In the genomic region with DNA sequence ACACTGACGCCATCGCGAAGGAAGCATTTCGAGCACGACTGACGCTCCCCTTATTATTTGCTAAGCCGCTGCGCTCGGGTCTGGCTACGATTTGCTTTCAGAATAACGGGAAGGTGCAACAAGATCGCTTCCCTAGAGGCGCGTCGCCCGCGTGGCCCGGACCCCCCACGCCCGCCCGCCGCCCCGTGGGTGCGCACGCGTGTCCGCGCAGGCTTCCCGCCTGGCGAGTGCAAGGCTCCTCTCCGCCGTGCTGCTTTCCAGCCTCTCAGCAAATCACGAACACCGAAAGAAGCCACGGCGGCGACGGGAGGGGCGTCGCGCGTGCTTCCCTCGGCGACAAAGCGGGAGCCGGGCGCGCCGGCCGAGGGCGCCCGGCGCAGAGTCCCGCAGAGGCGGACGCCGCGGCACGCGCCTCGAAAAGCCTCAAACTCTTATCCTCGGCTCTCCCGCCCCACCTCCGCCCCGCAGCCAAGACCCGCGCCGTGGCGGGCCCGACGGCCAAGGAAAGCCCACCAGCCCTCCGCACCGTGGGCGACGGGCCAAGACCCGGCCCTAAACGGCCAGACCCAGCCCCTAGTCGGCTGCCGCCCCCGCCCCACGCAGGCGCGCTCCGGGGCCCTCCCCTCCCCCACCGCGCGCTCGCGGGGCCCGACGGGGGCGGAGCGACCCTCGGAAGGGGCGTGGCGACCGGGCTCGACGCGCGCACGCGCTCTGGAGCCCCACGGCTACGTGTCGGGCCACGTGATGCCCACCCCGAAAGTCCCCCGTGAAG, we compare ENCODE assay signal across 8 cellular contexts. TPM values are rescaled to one million over a fixed set of nuclear protein-coding genes. Genes with fewer than 3 reads are reported as not detected.
DNase-seq lines count a peak whose midpoint lies in the region; ATAC-seq, FAIRE-seq and TF ChIP-seq lines count a peak whose summit lies in the region.

No MANE protein-coding gene starts in this region.

- H3K27me3 Mint-ChIP-seq in dendritic cell treated with granulocyte-macrophage colony-stimulating factor and Interleukin-4, amounts not matched to agents 40 ng/mL and 50 ng/mL, for 4 days: no peaks in the 10 kb centered on the region

- TF ChIP-seq POLR2A in HepG2 (IDR thresholded peaks at IDR 0.05; ENCODE audit: insufficient read depth in 1 of 2, low read depth in 2 of 2, low read length in 2 of 2): peak; percentile 84 to 89

- H3K4me2 ChIP-seq in HepG2 (ENCODE audit: low read depth, low read length): peak overlapping the region; percentile 69

- peak overlapping the region; percentile 94 for H3K9ac ChIP-seq in HepG2 (ENCODE audit: insufficient read depth, low read depth, low read length)

- intact Hi-C loops in dendritic cell treated with granulocyte-macrophage colony-stimulating factor and Interleukin-4, amounts not matched to agents 40 ng/mL and 50 ng/mL, for 4 days (cut with micrococcal nuclease): loop anchor here (1.0 to 2.0 kb wide), 3 partner anchors 8 to 59 kb away; no protein-coding TSS in a partner anchor
- intact Hi-C loops in HepG2 (cut with micrococcal nuclease; ENCODE audit: unreplicated experiment): loop anchor here (10.0 kb wide), 1 partner anchor 689 kb away; a partner anchor contains a TSS

- H3K9me3 ChIP-seq in HepG2 (ENCODE audit: low read length): no peaks in the 10 kb centered on the region

- peaks cover 16% of the 10 kb centered on the region for H4K20me1 ChIP-seq in HepG2 (ENCODE audit: insufficient read depth, low read length)

- peaks cover 40% of the 10 kb centered on the region for H3K36me3 Mint-ChIP-seq in dendritic cell treated with granulocyte-macrophage colony-stimulating factor and Interleukin-4, amounts not matched to agents 40 ng/mL and 50 ng/mL, for 4 days (ENCODE audit: low read depth)

- peaks cover 45% of the 10 kb centered on the region for H3K79me2 ChIP-seq in HepG2 (ENCODE audit: insufficient read depth, low read length)

- peak; percentile 46 for ATAC-seq in GM18511 (IDR thresholded peaks at IDR 0.05; ENCODE audit: unreplicated experiment)
- ATAC-seq in HG02973 (IDR thresholded peaks at IDR 0.05; ENCODE audit: unreplicated experiment): peak; percentile 40
- peak; percentile 63 for ATAC-seq in HepG2

- DNase-seq in ACHN: peak; percentile 81
- peak; percentile 84 for DNase-seq in NCI-H2171 treated with DMSO at 0.1 percent for 48 hours (lab: John Stamatoyannopoulos, UW)
- peak; percentile 84 to 86 for DNase-seq in activated CD4-positive, alpha-beta T cell treated with anti-CD3 and anti-CD28 coated beads, Interleukin-2, amount 50 U/mL, for 4 hours
- peak; percentile 88 for DNase-seq in HepG2 (ENCODE audit: low spot score)
- peak; percentile 87 for DNase-seq in stimulated activated CD4-positive, alpha-beta T cell treated with anti-CD3 and anti-CD28 coated beads, Interleukin-2, amount 100 ng/mL, for 4 hours (ENCODE audit: low read depth)

- in situ Hi-C loops in ACHN (cut with HindIII; ENCODE audit: low pct_ligation_motif_present, low pct_unique_long_range_greater_than_20kb, low sequenced_read_pairs): no loop called here
- in situ Hi-C loops in HepG2 (cut with HindIII; ENCODE audit: extremely low pct_ligation_motif_present, low pct_unique_long_range_greater_than_20kb): loop anchor here (25.0 kb wide), 1 partner anchor 699 kb away; no protein-coding TSS in a partner anchor

- no peaks in the 10 kb centered on the region for H3K9me3 Mint-ChIP-seq in dendritic cell treated with granulocyte-macrophage colony-stimulating factor and Interleukin-4, amounts not matched to agents 40 ng/mL and 50 ng/mL, for 4 days

- H3K27me3 ChIP-seq in HepG2 (ENCODE audit: control insufficient read depth in 1 of 2, insufficient read depth in 2 of 2, low read length in 2 of 2): no peaks in the 10 kb centered on the region; a peak in 1 of 5 replicates

- POLR2A ChIA-PET in HepG2 (lab: Yijun Ruan, JAX): no interaction called here

- BruUV-seq in HepG2 (replicated peaks; lab: Mats Ljungman, UMichigan): no TSS peak

- peaks cover 22% of the 10 kb centered on the region for H3K4me1 Mint-ChIP-seq in dendritic cell treated with granulocyte-macrophage colony-stimulating factor and Interleukin-4, amounts not matched to agents 40 ng/mL and 50 ng/mL, for 4 days (ENCODE audit: low read depth)

- H3K4me3 Mint-ChIP-seq in dendritic cell treated with granulocyte-macrophage colony-stimulating factor and Interleukin-4, amounts not matched to agents 40 ng/mL and 50 ng/mL, for 4 days: peak overlapping the region; percentile 81

- no peak for FAIRE-seq in HepG2 (lab: Jason Lieb, UNC)

- TF ChIP-seq RAD21 in HepG2 (CRISPR knock-in tag; IDR thresholded peaks at IDR 0.05): peak; percentile 76

- peak overlapping the region; percentile 89 for H3K27ac Mint-ChIP-seq in dendritic cell treated with granulocyte-macrophage colony-stimulating factor and Interleukin-4, amounts not matched to agents 40 ng/mL and 50 ng/mL, for 4 days

- CTCF ChIA-PET in HepG2 (lab: Yijun Ruan, JAX; ENCODE audit: low intra/inter-chr PET ratio, low total read pairs): no interaction called here

- H2AFZ ChIP-seq in HepG2 (ENCODE audit: low read length): no peak overlapping the region

- TF ChIP-seq EP300 in HepG2 (IDR thresholded peaks at IDR 0.05; ENCODE audit: low read depth in 2 of 2, low read length in 2 of 2) (peak; percentile 22 to 45; a peak in 2 of 4 replicates), HepG2 (CRISPR knock-in tag; IDR thresholded peaks at IDR 0.05; ENCODE audit: borderline replicate concordance) (peak; percentile 45; the same call in 1 of the 2 replicates)

- H3K4me3 ChIP-seq in HepG2 (replicated peaks in 1 of 3; ENCODE audit: insufficient read depth in 1 of 3, low read depth in 2 of 3, low read length in 3 of 3): peak overlapping the region; percentile 75 to 97 (median 87)

- 0% methylated on average over 12 of the region's 109 CpGs for WGBS in HepG2 (ENCODE audit: low lambda C conversion rate)

- no peak for TF ChIP-seq CTCF in HepG2 (CRISPR knock-in tag; IDR thresholded peaks at IDR 0.05)

- H3K4me1 ChIP-seq in HepG2 (ENCODE audit: insufficient read depth, low read length): peaks cover 53% of the 10 kb centered on the region

- peak overlapping the region; percentile 98 for H3K27ac ChIP-seq in HepG2 (ENCODE audit: extremely low read length, insufficient read depth, low read length)

- no peaks in the 10 kb centered on the region for H3K36me3 ChIP-seq in HepG2 (replicated peaks in 1 of 2; ENCODE audit: control insufficient read depth in 1 of 2, insufficient read depth in 2 of 2, low read length in 2 of 2)

TF ChIP-seq in HepG2, 621 proteins besides CTCF, POLR2A, EP300 and RAD21 (continues in another document):
- TF ChIP-seq CBX1 (IDR thresholded peaks at IDR 0.05; ENCODE audit: low read depth): peak; percentile 31
- 0 out of 2 replicates have a peak, but pooled peaks have one; percentile 47 for TF ChIP-seq FOXJ3 (CRISPR knock-in tag; IDR thresholded peaks at IDR 0.05; ENCODE audit: borderline replicate concordance)
- TF ChIP-seq FOSL2 (CRISPR knock-in tag; IDR thresholded peaks at IDR 0.05): 0 out of 2 replicates have a peak, but pooled peaks have one; percentile 14
- no peak for TF ChIP-seq SMARCC2 (IDR thresholded peaks at IDR 0.05)
- no peak for TF ChIP-seq ZFAT (CRISPR knock-in tag; conservative IDR thresholded peaks at IDR 0.05)
- TF ChIP-seq, protein P1, sequence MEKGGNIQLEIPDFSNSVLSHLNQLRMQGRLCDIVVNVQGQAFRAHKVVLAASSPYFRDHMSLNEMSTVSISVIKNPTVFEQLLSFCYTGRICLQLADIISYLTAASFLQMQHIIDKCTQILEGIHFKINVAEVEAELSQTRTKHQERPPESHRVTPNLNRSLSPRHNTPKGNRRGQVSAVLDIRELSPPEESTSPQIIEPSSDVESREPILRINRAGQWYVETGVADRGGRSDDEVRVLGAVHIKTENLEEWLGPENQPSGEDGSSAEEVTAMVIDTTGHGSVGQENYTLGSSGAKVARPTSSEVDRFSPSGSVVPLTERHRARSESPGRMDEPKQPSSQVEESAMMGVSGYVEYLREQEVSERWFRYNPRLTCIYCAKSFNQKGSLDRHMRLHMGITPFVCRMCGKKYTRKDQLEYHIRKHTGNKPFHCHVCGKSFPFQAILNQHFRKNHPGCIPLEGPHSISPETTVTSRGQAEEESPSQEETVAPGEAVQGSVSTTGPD (CRISPR knock-in tag; IDR thresholded peaks at IDR 0.05): no peak
- TF ChIP-seq SIN3B (IDR thresholded peaks at IDR 0.05; ENCODE audit: low read length): no peak

RNA-seq across cellular contexts. Expression of a gene that starts 1.0 kb away (rescaled TPM):
- 136 and 167 TPM in 2 replicates for total RNA-seq in HepG2 (2016; rRNA removed; fragmentation: Illumina TruSeq; extraction: Trizol)
- total RNA-seq in HepG2 (2016; cell fraction: cytosol; rRNA removed; fragmentation: Illumina TruSeq; extraction: Trizol; ENCODE audit: low read depth): 33.5 and 40.4 TPM in 2 replicates
- total RNA-seq in HepG2 (2016; cell fraction: insoluble cytoplasmic fraction; rRNA removed; fragmentation: Illumina TruSeq; extraction: Trizol): 141 and 159 TPM in 2 replicates
- total RNA-seq in HepG2 (2016; cell fraction: membrane; rRNA removed; fragmentation: Illumina TruSeq; extraction: Trizol): 82.9 and 85.6 TPM in 2 replicates
- 114 and 126 TPM in 2 replicates for total RNA-seq in HepG2 (2016; cell fraction: nucleus; rRNA removed; fragmentation: Illumina TruSeq; extraction: Trizol)
- polyA plus RNA-seq in HepG2 (2011; rRNA removed): 117 and 137 TPM in 2 replicates
- 108 and 115 TPM in 2 replicates for polyA plus RNA-seq in HepG2 (2011; cell fraction: cytosol; rRNA removed)
- 73.5 and 79.1 TPM in 2 replicates for polyA plus RNA-seq in HepG2 (2011; cell fraction: nucleus; rRNA removed)
- 77.5 and 90.6 TPM in 2 replicates for polyA plus RNA-seq in HepG2 (2012)
- polyA plus RNA-seq in HepG2 (2016; cell fraction: cytosol; fragmentation: Illumina TruSeq; extraction: Trizol; ENCODE audit: low read depth): 5.6 and 6.8 TPM in 2 replicates
- 101 and 120 TPM in 2 replicates for polyA plus RNA-seq in HepG2 (2016; cell fraction: insoluble cytoplasmic fraction; fragmentation: Illumina TruSeq; extraction: Trizol; ENCODE audit: low read depth)
- 23.6 and 26.7 TPM in 2 replicates for polyA plus RNA-seq in HepG2 (2016; cell fraction: membrane; fragmentation: Illumina TruSeq; extraction: Trizol; ENCODE audit: low read depth)
- 50.1 and 57.9 TPM in 2 replicates for polyA plus RNA-seq in HepG2 (2016; cell fraction: nucleus; fragmentation: Illumina TruSeq; extraction: Trizol; ENCODE audit: insufficient read depth, low read depth)
- 195 and 554 TPM in 2 replicates for polyA minus RNA-seq in HepG2 (2011; rRNA and poly(A)+ RNA removed; ENCODE audit: low replicate concordance)
- 175 and 185 TPM in 2 replicates for polyA minus RNA-seq in HepG2 (2011; cell fraction: cytosol; rRNA and poly(A)+ RNA removed)
- polyA minus RNA-seq in HepG2 (2011; cell fraction: nucleus; rRNA and poly(A)+ RNA removed): 261 and 310 TPM in 2 replicates

Comparison
In these comparisons a context has a peak if more than half of its experiments do, and no peak if none do; other contexts are left out.
1. Peak in every context shown above with its lines: DNase-seq, ATAC-seq, H3K4me3 ChIP-seq and H3K27ac ChIP-seq.